In the genomic region with DNA sequence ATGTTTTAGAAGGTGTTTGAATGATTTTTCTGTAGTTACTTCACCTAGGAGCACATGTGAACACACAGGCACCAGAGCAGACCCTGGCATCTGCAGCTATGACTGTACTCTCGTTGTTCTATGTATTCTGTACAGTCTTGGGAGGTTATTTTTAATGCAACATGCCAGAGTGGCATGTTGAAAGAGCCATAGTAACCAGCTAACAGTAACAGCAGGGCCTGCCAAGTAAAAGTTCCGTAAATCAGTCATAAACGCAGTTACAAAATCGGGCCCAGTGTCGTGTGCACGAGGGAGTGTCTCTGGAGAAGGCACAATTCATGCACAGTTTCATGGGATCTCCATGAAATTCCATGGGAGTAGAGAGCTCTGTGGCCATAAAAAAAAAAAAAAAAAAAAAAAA, we compare ENCODE assay signal across 31 cellular contexts.
DNase-seq lines count a peak whose midpoint lies in the region; ATAC-seq and TF ChIP-seq lines count a peak whose summit lies in the region.
"Had no signal": no experiment of that assay in that cellular context is flagged by ENCODE, and none has a peak within 500 bp of the region (broad histone marks: within the 10 kb centered on the region; RNA-seq: fewer than 3 reads in every experiment).

No MANE protein-coding gene starts in this region.

- no peak overlapping the region for H3K9ac ChIP-seq in colonic mucosa (ENCODE audit: low read depth in 2 of 2, low read length in 2 of 2)

- H3K9me3 ChIP-seq in colonic mucosa (no peaks in the 10 kb centered on the region), right cardiac atrium (ENCODE audit: control insufficient read depth, low read length) (no peaks in the 10 kb centered on the region), suprapubic skin (peaks cover 9% of the 10 kb centered on the region)
- H3K9me3 ChIP-seq: breast epithelium, tibial artery had no signal

- no peak overlapping the region for H3K4me3 ChIP-seq in colonic mucosa
- no peak overlapping the region for H3K4me3 ChIP-seq in right cardiac atrium (ENCODE audit: low read length)
- no peak overlapping the region for H3K4me3 ChIP-seq in suprapubic skin
- H3K4me3 ChIP-seq: breast epithelium, esophagus squamous epithelium, GM23338, heart right ventricle, SJCRH30, tibial artery had no signal

- TF ChIP-seq CTCF in colonic mucosa (IDR thresholded peaks at IDR 0.05) (no peak), suprapubic skin (IDR thresholded peaks at IDR 0.05) (no peak)

- intact Hi-C loops in colonic mucosa (cut with DNase I) (loop anchor here (10.0 kb wide), 1 partner anchor 70 kb away; no protein-coding TSS in a partner anchor), right cardiac atrium (cut with DNase I) (no loop called here)

- TF ChIP-seq POLR2A in suprapubic skin (IDR thresholded peaks at IDR 0.05) = no peak

- H3K27ac ChIP-seq in colonic mucosa (no peak overlapping the region), right cardiac atrium (ENCODE audit: low read length) (no peak overlapping the region), suprapubic skin (peak overlapping the region; percentile 71)
- H3K27ac ChIP-seq: esophagus squamous epithelium, heart right ventricle, SJCRH30, tibial artery had no signal

- H3K4me1 ChIP-seq in colonic mucosa = no peaks in the 10 kb centered on the region
- peaks cover 2% of the 10 kb centered on the region for H3K4me1 ChIP-seq in right cardiac atrium (ENCODE audit: control insufficient read depth, insufficient read depth, low read length)
- peaks cover 19% of the 10 kb centered on the region for H3K4me1 ChIP-seq in suprapubic skin
- H3K4me1 ChIP-seq: breast epithelium, heart right ventricle, SJCRH30, tibial artery had no signal

- DNase-seq in GM04504 (ENCODE audit: low read depth) (peak; percentile 27), colonic mucosa (peak; percentile 60), right cardiac atrium (peak in 1 of 3 donors; percentile 33), suprapubic skin (ENCODE audit: low spot score in 2 of 2) (no peak), NCI-H146 (lab: John Stamatoyannopoulos, UW) (no peak), anterior cingulate cortex (lab: John Stamatoyannopoulos, UW) (no peak)
- DNase-seq: activated CD4-positive, alpha-beta memory T cell treated with anti-CD3 and anti-CD28 coated beads, Interleukin-2, amount 10 ng/mL, durations not matched to agents 7 days and 5 days; activated effector memory CD4-positive, alpha-beta T cell treated with Interleukin-2 at 50 U/mL for 16 hours; activated naive CD8-positive, alpha-beta T cell treated with anti-CD3 and anti-CD28 coated beads, Interleukin-2, amount 50 U/mL, for 24 hours; AML-193; CD8-positive, alpha-beta memory T cell; esophagus squamous epithelium; heart right ventricle; HFFc6; left cardiac atrium; mesendoderm; naive thymus-derived CD4-positive, alpha-beta T cell; NCI-H1694 treated with DMSO at 0.1 percent for 48 hours; NCI-H2171; NCI-H526 treated with DMSO at 0.1 percent for 48 hours; nucleus accumbens; retina; SJCRH30; stimulated activated naive CD8-positive, alpha-beta T cell treated with anti-CD3 and anti-CD28 coated beads, Interleukin-15, Interleukin-2, amounts not matched to agents 100 U/mL and 50 U/mL, for 24 hours; T-cell; tibial artery had no signal

- 51% methylated on average over 6 of the region's 6 CpGs for WGBS in right cardiac atrium
- WGBS in suprapubic skin = 29% methylated on average over 6 of the region's 6 CpGs

- H3K27me3 ChIP-seq in colonic mucosa (no peaks in the 10 kb centered on the region), right cardiac atrium (ENCODE audit: control insufficient read depth, insufficient read depth) (no peaks in the 10 kb centered on the region), suprapubic skin (no peaks in the 10 kb centered on the region)
- H3K27me3 ChIP-seq: breast epithelium, esophagus squamous epithelium, heart right ventricle, SJCRH30, tibial artery had no signal

- no peak for TF ChIP-seq EP300 in suprapubic skin (IDR thresholded peaks at IDR 0.05)

- H3K36me3 ChIP-seq in colonic mucosa (no peaks in the 10 kb centered on the region), suprapubic skin (no peaks in the 10 kb centered on the region)
- H3K36me3 ChIP-seq: breast epithelium, esophagus squamous epithelium, heart right ventricle, SJCRH30, tibial artery had no signal

- ATAC-seq in right cardiac atrium (peak; percentile 53 to 57), GM21447 (IDR thresholded peaks at IDR 0.05; ENCODE audit: unreplicated experiment) (no peak)
- ATAC-seq: activated CD4-positive, CD25-positive, alpha-beta regulatory T cell treated with anti-CD3 and anti-CD28 coated beads, Interleukin-2, amount 50 U/mL, for 24 hours; activated naive CD8-positive, alpha-beta T cell treated with anti-CD3 and anti-CD28 coated beads, Interleukin-2, amount 50 U/mL, for 24 hours; GM23338; naive thymus-derived CD4-positive, alpha-beta T cell; Panc1; stimulated activated naive CD8-positive, alpha-beta T cell treated with anti-CD3 and anti-CD28 coated beads, Interleukin-15, Interleukin-2, amounts not matched to agents 100 U/mL and 50 U/mL, for 24 hours; T-cell had no signal

Comparison
In these comparisons a context has a peak if more than half of its experiments do, and no peak if none do; other contexts are left out.
1. DNase-seq: peak in GM04504 (single experiment) and colonic mucosa (single experiment); none in suprapubic skin (0 of 2), NCI-H146 (single experiment) and anterior cingulate cortex (0 of 58).